Comparison of ENCODE assay signal across 8 cellular contexts in the genomic region with DNA sequence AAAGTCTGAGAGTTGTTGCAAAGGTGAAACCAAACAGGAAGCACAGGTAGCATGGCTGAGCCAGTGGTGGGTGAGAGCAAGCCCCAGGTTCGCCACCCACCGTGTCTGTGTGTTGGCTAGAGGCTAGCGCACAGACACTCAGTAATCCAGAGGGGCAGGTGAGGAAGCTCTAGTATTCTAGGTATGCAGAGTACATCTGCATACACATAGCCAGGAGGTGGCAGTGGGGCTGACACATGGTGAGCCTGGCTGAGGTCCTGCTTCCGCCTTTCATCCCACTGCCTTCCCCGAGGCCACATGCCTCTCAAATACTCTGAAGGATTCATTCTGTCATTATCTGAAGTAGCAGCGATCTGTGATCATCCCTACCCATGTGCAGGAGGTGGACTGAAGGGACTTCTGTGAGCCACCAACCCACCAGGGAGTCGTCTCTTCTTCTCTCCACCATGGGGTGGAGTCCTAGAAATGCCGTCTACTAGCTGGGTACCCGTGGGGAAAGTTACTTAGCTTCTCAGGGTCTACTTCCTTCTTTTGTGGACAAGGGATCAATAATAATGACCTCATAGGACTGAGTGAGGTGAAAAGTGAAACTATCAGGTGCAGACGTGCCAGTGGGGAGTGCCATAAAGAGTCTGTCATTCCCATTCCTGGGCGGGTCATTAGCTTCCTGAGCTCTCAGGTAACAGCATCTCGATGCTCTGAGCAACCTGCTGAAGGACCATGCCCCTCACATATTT. TPM values are rescaled to one million over a fixed set of nuclear protein-coding genes. Genes with fewer than 3 reads are reported as not detected.
DNase-seq lines count a peak whose midpoint lies in the region; ATAC-seq and TF ChIP-seq lines count a peak whose summit lies in the region.

No MANE protein-coding gene starts in this region.

- intact Hi-C loops in uterus (cut with DNase I; ENCODE audit: low total_unique reads): no loop called here

- H3K4me2 ChIP-seq in KMS-11: peak overlapping the region; percentile 9; the same call in 1 of the 2 replicates

- no peaks in the 10 kb centered on the region for H4K20me1 ChIP-seq in KMS-11 (ENCODE audit: insufficient read depth)

- H2AFZ ChIP-seq in KMS-11 (ENCODE audit: low read depth): no peak overlapping the region

- no peak overlapping the region for H3K4me3 ChIP-seq in KMS-11 (IDR thresholded peaks at IDR 0.05; ENCODE audit: insufficient read depth, low read depth, low read length)
- H3K4me3 ChIP-seq in uterus: no peak overlapping the region
- no peak overlapping the region for H3K4me3 ChIP-seq in foreskin fibroblast (ENCODE audit: low read depth in 1 of 2, low read length in 2 of 2)

- H3K27me3 ChIP-seq in KMS-11 (ENCODE audit: insufficient read depth, low read depth) (no peaks in the 10 kb centered on the region), uterus (no peaks in the 10 kb centered on the region)

- H3K79me2 ChIP-seq in KMS-11 (ENCODE audit: insufficient read depth, low read depth): no peaks in the 10 kb centered on the region

- H3K36me3 ChIP-seq in KMS-11 (ENCODE audit: insufficient read depth): peaks cover 4% of the 10 kb centered on the region; the same call in 1 of the 2 replicates
- H3K36me3 ChIP-seq in uterus: no peaks in the 10 kb centered on the region

- peak overlapping the region; percentile 42; the same call in 1 of the 2 replicates for H3K27ac ChIP-seq in KMS-11
- H3K27ac ChIP-seq in uterus: no peak overlapping the region

- no peak for TF ChIP-seq POLR2A in uterus (IDR thresholded peaks at IDR 0.05)

- no peak overlapping the region; the same call in 1 of the 2 replicates for H3K9ac ChIP-seq in KMS-11

- DNase-seq in left lobe of liver (ENCODE audit: low spot score) (no peak), uterus (no peak), foreskin fibroblast (no peak), HK-2 (ENCODE audit: unreplicated experiment) (no peak), NCI-H2171 (lab: John Stamatoyannopoulos, UW) (no peak)

- TF ChIP-seq CTCF in KMS-11 (conservative IDR thresholded peaks at IDR 0.05; ENCODE audit: low read depth, low read length) (no peak; the same call in 1 of the 2 replicates), uterus (IDR thresholded peaks at IDR 0.05) (no peak), foreskin fibroblast (IDR thresholded peaks at IDR 0.05; ENCODE audit: low read depth, low read length) (no peak)

- H3K9me3 ChIP-seq in uterus: no peaks in the 10 kb centered on the region

- H3K4me1 ChIP-seq in KMS-11 (ENCODE audit: low read depth, poor library complexity, severe bottlenecking) (peaks cover 55% of the 10 kb centered on the region), uterus (no peaks in the 10 kb centered on the region)

- ATAC-seq in GM18520 (IDR thresholded peaks at IDR 0.05; ENCODE audit: unreplicated experiment) (peak; percentile 62), GM21619 (IDR thresholded peaks at IDR 0.05; ENCODE audit: unreplicated experiment) (peak; percentile 65), left lobe of liver (peak; percentile 32)

RNA-seq across cellular contexts. Expression of a gene that starts 36.0 kb away (rescaled TPM):
- total RNA-seq in left lobe of liver: 5.3 TPM
- total RNA-seq in uterus: 100 to 1,000 TPM in 1 of 4 donors, 10 to 100 TPM in 3; 20.6 to 108 (median 42.4) TPM

RNA-seq across cellular contexts. Expression of a gene that starts 58.3 kb away (rescaled TPM):
- total RNA-seq in left lobe of liver: 0.18 TPM
- total RNA-seq in uterus: 1 to 10 TPM in 2 of 4 donors, under 1 TPM in 1, not detected in 1; 0.29 to 2.8 (median 1.5) TPM
